ENCODE assay signal across 3 cellular contexts in genomic region chr13:64471916-64472315, GRCh38.
TF ChIP-seq lines count a peak whose summit lies in the region.

No MANE protein-coding gene starts in this region.

TF ChIP-seq in IMR-90, 13 proteins besides CTCF, POLR2A, EP300 and RAD21:
- TF ChIP-seq MXI1 (IDR thresholded peaks at IDR 0.05; ENCODE audit: borderline replicate concordance, low read depth, low read length) (no peak), NFE2L2 (IDR thresholded peaks at IDR 0.05; ENCODE audit: low read depth, low read length) (peak; percentile 85), MAFK (IDR thresholded peaks at IDR 0.05; ENCODE audit: low read depth, low read length) (peak; percentile 25; the same call in 1 of the 2 replicates), FOS (IDR thresholded peaks at IDR 0.05; ENCODE audit: low read depth, low read length) (no peak), CHD1 (IDR thresholded peaks at IDR 0.05; ENCODE audit: low read depth, low read length) (no peak), MAZ (IDR thresholded peaks at IDR 0.05; ENCODE audit: borderline replicate concordance, low read depth, low read length) (no peak), CEBPB (IDR thresholded peaks at IDR 0.05; ENCODE audit: low read depth, low read length) (no peak), USF2 (IDR thresholded peaks at IDR 0.05; ENCODE audit: low read depth, low read length) (no peak), ELK1 (IDR thresholded peaks at IDR 0.05; ENCODE audit: borderline replicate concordance, low read depth, low read length) (no peak), SMC3 (IDR thresholded peaks at IDR 0.05; ENCODE audit: low read depth, low read length) (peak; percentile 71), RFX5 (IDR thresholded peaks at IDR 0.05; ENCODE audit: low read depth, low read length) (no peak), RCOR1 (IDR thresholded peaks at IDR 0.05; ENCODE audit: insufficient replicate concordance, low read length) (no peak), BHLHE40 (IDR thresholded peaks at IDR 0.05; ENCODE audit: low read depth, low read length) (no peak)

TF ChIP-seq in SK-N-SH, 30 proteins besides CTCF, POLR2A, EP300 and RAD21:
- TF ChIP-seq GABPA (IDR thresholded peaks at IDR 0.05; ENCODE audit: low read depth) (no peak), TEAD4 (IDR thresholded peaks at IDR 0.05; ENCODE audit: borderline replicate concordance, insufficient read depth) (no peak), SIN3A (IDR thresholded peaks at IDR 0.05; ENCODE audit: borderline replicate concordance, low read depth, low read length) (no peak), NRF1 (IDR thresholded peaks at IDR 0.05; ENCODE audit: low read depth, low read length) (no peak), SMC3 (IDR thresholded peaks at IDR 0.05; ENCODE audit: low read depth, low read length) (peak; percentile 66)

TF ChIP-seq in GM12891, 5 proteins besides CTCF, POLR2A, EP300 and RAD21:
- TF ChIP-seq PAX5 (IDR thresholded peaks at IDR 0.05; ENCODE audit: insufficient read depth, low read length, severe bottlenecking) = no peak
- TF ChIP-seq POLR2AphosphoS5 (IDR thresholded peaks at IDR 0.05; ENCODE audit: low read depth, low read length) = no peak
- TF ChIP-seq SPI1 (IDR thresholded peaks at IDR 0.05; ENCODE audit: low read depth, low read length) = no peak
- no peak for TF ChIP-seq POU2F2 (IDR thresholded peaks at IDR 0.05; ENCODE audit: low read depth, low read length)
- no peak for TF ChIP-seq TAF1 (IDR thresholded peaks at IDR 0.05; ENCODE audit: low read depth, low read length)
TF ChIP-seq in GM12891: peak in this region for 0.
